Comparison of ENCODE assay signal across 8 cellular contexts in the genomic region with DNA sequence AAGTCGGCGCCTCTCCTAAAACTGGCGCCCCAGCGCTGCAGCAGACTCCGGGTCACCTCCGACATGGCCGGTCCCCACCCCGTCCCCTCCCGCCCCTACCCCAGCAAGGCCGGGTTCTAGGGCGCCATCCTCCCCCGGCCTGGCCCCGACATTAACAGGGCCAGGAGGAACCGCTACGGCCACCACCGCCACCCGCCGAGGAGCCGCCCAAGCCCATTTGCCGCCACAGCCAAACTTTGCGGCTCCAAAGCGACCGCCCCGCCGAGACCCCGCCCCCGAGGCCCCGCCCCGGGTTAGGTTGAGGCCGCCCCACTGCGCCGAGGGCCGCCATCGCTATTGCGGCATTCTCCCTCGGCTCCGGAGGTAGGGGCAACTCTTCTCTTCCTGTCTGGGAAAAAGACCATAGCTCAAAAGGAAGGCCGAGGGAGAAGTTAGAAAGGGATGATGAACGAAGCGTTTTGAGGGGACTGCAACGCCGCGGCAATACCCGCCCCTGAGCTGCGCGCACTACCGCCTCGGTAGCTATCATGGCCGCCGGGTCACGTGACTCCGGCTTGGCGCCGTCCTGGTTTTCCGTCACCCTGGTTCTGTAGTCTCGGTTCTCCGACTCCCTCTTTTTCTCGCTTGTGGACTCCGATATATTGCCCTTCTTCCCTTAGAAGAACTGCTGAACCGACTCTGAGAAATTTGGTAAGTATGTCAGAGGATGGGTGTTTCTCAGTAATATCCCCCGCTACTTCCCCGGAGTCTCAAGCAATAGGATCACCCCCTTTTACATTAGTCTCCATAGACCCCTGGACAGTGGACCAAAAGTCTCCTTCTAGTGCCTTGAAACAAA. TPM values are rescaled to one million over a fixed set of nuclear protein-coding genes. Genes with fewer than 3 reads are reported as not detected.
DNase-seq lines count a peak whose midpoint lies in the region; ATAC-seq and TF ChIP-seq lines count a peak whose summit lies in the region.

A gene with protein sequence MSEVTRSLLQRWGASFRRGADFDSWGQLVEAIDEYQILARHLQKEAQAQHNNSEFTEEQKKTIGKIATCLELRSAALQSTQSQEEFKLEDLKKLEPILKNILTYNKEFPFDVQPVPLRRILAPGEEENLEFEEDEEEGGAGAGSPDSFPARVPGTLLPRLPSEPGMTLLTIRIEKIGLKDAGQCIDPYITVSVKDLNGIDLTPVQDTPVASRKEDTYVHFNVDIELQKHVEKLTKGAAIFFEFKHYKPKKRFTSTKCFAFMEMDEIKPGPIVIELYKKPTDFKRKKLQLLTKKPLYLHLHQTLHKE (minus strand): TSS at position 239 of the 838 bp plus-strand sequence. CDS start 174 bp downstream, at position 65.
A gene with protein sequence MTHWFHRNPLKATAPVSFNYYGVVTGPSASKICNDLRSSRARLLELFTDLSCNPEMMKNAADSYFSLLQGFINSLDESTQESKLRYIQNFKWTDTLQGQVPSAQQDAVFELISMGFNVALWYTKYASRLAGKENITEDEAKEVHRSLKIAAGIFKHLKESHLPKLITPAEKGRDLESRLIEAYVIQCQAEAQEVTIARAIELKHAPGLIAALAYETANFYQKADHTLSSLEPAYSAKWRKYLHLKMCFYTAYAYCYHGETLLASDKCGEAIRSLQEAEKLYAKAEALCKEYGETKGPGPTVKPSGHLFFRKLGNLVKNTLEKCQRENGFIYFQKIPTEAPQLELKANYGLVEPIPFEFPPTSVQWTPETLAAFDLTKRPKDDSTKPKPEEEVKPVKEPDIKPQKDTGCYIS (plus strand): TSS at position 312 of the 838 bp plus-strand sequence. CDS start 3,136 bp downstream, outside the sequence.

- H3K4me3 ChIP-seq in CD4-positive, CD25-positive, alpha-beta regulatory T cell (ENCODE audit: low read depth, low read length) = peak within 1 kb of the TSS; percentile 100
- peak within 1 kb of the TSS; percentile 86 for H3K4me3 ChIP-seq in lower leg skin (ENCODE audit: low read depth, poor library complexity, severe bottlenecking)

- no peak for TF ChIP-seq CTCF in lower leg skin (IDR thresholded peaks at IDR 0.05)

- peak within 1 kb of the TSS; percentile 99 to 100 (median 99) for H3K27ac Mint-ChIP-seq in CD4-positive, CD25-positive, alpha-beta regulatory T cell
- H3K27ac Mint-ChIP-seq in activated CD4-positive, alpha-beta memory T cell treated with anti-CD3 and anti-CD28 coated beads for 36 hours = peak within 1 kb of the TSS; percentile 98

- DNase-seq in CD4-positive, CD25-positive, alpha-beta regulatory T cell = peak; percentile 91 to 94 (median 92)
- DNase-seq in HK-2 (ENCODE audit: unreplicated experiment) = peak; percentile 98
- peak; percentile 77 for DNase-seq in NCI-H82 treated with DMSO at 0.1 percent for 48 hours (lab: John Stamatoyannopoulos, UW; ENCODE audit: unreplicated experiment)
- peak; percentile 95 for DNase-seq in activated CD4-positive, alpha-beta memory T cell treated with anti-CD3 and anti-CD28 coated beads for 36 hours
- peak; percentile 58 to 85 for DNase-seq in dermis microvascular lymphatic vessel endothelial cell (ENCODE audit: low read depth in 2 of 2)
- peak; percentile 92 to 99 for DNase-seq in lower leg skin (ENCODE audit: low spot score in 2 of 2)
- peak; percentile 96 to 97 for DNase-seq in stimulated activated CD4-positive, alpha-beta T cell treated with anti-CD3 and anti-CD28 coated beads, Interleukin-4, amount 100 ng/mL, for 48 hours (ENCODE audit: low read depth in 2 of 2)

- H3K27ac ChIP-seq in CD4-positive, CD25-positive, alpha-beta regulatory T cell (ENCODE audit: insufficient read depth, low read length, poor library complexity, severe bottlenecking) = peak within 1 kb of the TSS; percentile 98

- no peaks in the 10 kb centered on the region for H3K9me3 ChIP-seq in CD4-positive, CD25-positive, alpha-beta regulatory T cell (ENCODE audit: control insufficient read depth in 2 of 2, low read length in 2 of 2)

- CTCF ChIA-PET in activated CD4-positive, alpha-beta memory T cell treated with anti-CD3 and anti-CD28 coated beads for 36 hours (lab: Charles Lee) = interaction anchor here (0.6 to 1.5 kb wide), 6 partner anchors 15 to 377 kb away, joined by 3 to 6 read pairs (median 4); no protein-coding TSS in a partner anchor

- H3K27me3 ChIP-seq in CD4-positive, CD25-positive, alpha-beta regulatory T cell (ENCODE audit: control insufficient read depth, insufficient read depth, low read length) = no peaks in the 10 kb centered on the region

- intact Hi-C loops in activated CD4-positive, alpha-beta memory T cell treated with anti-CD3 and anti-CD28 coated beads for 36 hours (cut with micrococcal nuclease) = loop anchor here (1.0 to 5.0 kb wide), 9 partner anchors 20 to 1135 kb away; a partner anchor contains a TSS
- intact Hi-C loops in lower leg skin (cut with DNase I; ENCODE audit: low total_unique reads) = no loop called here

- TF ChIP-seq POLR2A in lower leg skin (IDR thresholded peaks at IDR 0.05) = no peak

- peaks cover 9% of the 10 kb centered on the region for H3K27me3 Mint-ChIP-seq in CD4-positive, CD25-positive, alpha-beta regulatory T cell
- no peaks in the 10 kb centered on the region for H3K27me3 Mint-ChIP-seq in activated CD4-positive, alpha-beta memory T cell treated with anti-CD3 and anti-CD28 coated beads for 36 hours

- H3K4me3 Mint-ChIP-seq in CD4-positive, CD25-positive, alpha-beta regulatory T cell = peak within 1 kb of the TSS; percentile 96 to 100 (median 99)
- H3K4me3 Mint-ChIP-seq in activated CD4-positive, alpha-beta memory T cell treated with anti-CD3 and anti-CD28 coated beads for 36 hours = peak within 1 kb of the TSS; percentile 97

- H3K4me1 ChIP-seq in CD4-positive, CD25-positive, alpha-beta regulatory T cell (ENCODE audit: control insufficient read depth, insufficient read depth, low read length, poor library complexity, severe bottlenecking) = peaks cover 51% of the 10 kb centered on the region

- no peaks in the 10 kb centered on the region for H3K9me3 Mint-ChIP-seq in CD4-positive, CD25-positive, alpha-beta regulatory T cell
- H3K9me3 Mint-ChIP-seq in activated CD4-positive, alpha-beta memory T cell treated with anti-CD3 and anti-CD28 coated beads for 36 hours = no peaks in the 10 kb centered on the region

- WGBS in lower leg skin, 2 donors = 0% methylated on average over 27 to 43 of the region's 62 CpGs

- peaks cover 15 to 67% (median 48%) of the 10 kb centered on the region in 4 donors for H3K4me1 Mint-ChIP-seq in CD4-positive, CD25-positive, alpha-beta regulatory T cell
- H3K4me1 Mint-ChIP-seq in activated CD4-positive, alpha-beta memory T cell treated with anti-CD3 and anti-CD28 coated beads for 36 hours (ENCODE audit: low read depth) = peaks cover 46% of the 10 kb centered on the region

- H3K36me3 ChIP-seq in CD4-positive, CD25-positive, alpha-beta regulatory T cell (ENCODE audit: control insufficient read depth, insufficient read depth, low read length) = peaks cover 21% of the 10 kb centered on the region

- peaks cover 22% of the 10 kb centered on the region for H3K36me3 Mint-ChIP-seq in CD4-positive, CD25-positive, alpha-beta regulatory T cell
- H3K36me3 Mint-ChIP-seq in activated CD4-positive, alpha-beta memory T cell treated with anti-CD3 and anti-CD28 coated beads for 36 hours = peaks cover 23% of the 10 kb centered on the region

- POLR2A ChIA-PET in activated CD4-positive, alpha-beta memory T cell treated with anti-CD3 and anti-CD28 coated beads for 36 hours (lab: Charles Lee) = interaction anchor here (0.7 to 1.7 kb wide), 6 partner anchors 15 to 247 kb away, joined by 3 to 15 read pairs (median 6); a partner anchor contains a TSS

- ATAC-seq in CD4-positive, CD25-positive, alpha-beta regulatory T cell (ENCODE audit: low read depth in 2 of 2) = peak; percentile 79 to 83
- peak; percentile 82 for ATAC-seq in GM19455 (IDR thresholded peaks at IDR 0.05; ENCODE audit: unreplicated experiment)

RNA-seq across cellular contexts. Expression of the first gene that starts in this region (rescaled TPM):
- total RNA-seq in CD4-positive, CD25-positive, alpha-beta regulatory T cell = 54.1 TPM
- 10 to 100 TPM; 35.2 to 44.5 (median 38.6) TPM for polyA plus RNA-seq in CD4-positive, CD25-positive, alpha-beta regulatory T cell
- 10 to 100 TPM; 64.6 to 65.1 TPM for total RNA-seq in activated CD4-positive, alpha-beta memory T cell treated with anti-CD3 and anti-CD28 coated beads for 36 hours
- 33.8 and 40.2 TPM in 2 replicates for total RNA-seq in dermis microvascular lymphatic vessel endothelial cell
- 10 to 100 TPM; 27.2 to 38.1 (median 30.2) TPM for total RNA-seq in lower leg skin

RNA-seq across cellular contexts. Expression of the second gene that starts in this region (rescaled TPM):
- 72.0 TPM for total RNA-seq in CD4-positive, CD25-positive, alpha-beta regulatory T cell
- polyA plus RNA-seq in CD4-positive, CD25-positive, alpha-beta regulatory T cell = 10 to 100 TPM; 20.7 to 24.7 (median 22.5) TPM
- 10 to 100 TPM; 37.4 to 39.7 TPM for total RNA-seq in activated CD4-positive, alpha-beta memory T cell treated with anti-CD3 and anti-CD28 coated beads for 36 hours
- 29.1 and 34.1 TPM in 2 replicates for total RNA-seq in dermis microvascular lymphatic vessel endothelial cell
- total RNA-seq in lower leg skin = 100 to 1,000 TPM in 1 of 4 donors, 10 to 100 TPM in 3; 74.2 to 102 (median 78.5) TPM

Comparison
In these comparisons a context has a peak if more than half of its experiments do, and no peak if none do; other contexts are left out.
1. Peak in every context shown above with its lines: DNase-seq, ATAC-seq, H3K4me3 ChIP-seq and H3K27ac ChIP-seq.